ENCODE assay signal across 11 cellular contexts in the genomic region with DNA sequence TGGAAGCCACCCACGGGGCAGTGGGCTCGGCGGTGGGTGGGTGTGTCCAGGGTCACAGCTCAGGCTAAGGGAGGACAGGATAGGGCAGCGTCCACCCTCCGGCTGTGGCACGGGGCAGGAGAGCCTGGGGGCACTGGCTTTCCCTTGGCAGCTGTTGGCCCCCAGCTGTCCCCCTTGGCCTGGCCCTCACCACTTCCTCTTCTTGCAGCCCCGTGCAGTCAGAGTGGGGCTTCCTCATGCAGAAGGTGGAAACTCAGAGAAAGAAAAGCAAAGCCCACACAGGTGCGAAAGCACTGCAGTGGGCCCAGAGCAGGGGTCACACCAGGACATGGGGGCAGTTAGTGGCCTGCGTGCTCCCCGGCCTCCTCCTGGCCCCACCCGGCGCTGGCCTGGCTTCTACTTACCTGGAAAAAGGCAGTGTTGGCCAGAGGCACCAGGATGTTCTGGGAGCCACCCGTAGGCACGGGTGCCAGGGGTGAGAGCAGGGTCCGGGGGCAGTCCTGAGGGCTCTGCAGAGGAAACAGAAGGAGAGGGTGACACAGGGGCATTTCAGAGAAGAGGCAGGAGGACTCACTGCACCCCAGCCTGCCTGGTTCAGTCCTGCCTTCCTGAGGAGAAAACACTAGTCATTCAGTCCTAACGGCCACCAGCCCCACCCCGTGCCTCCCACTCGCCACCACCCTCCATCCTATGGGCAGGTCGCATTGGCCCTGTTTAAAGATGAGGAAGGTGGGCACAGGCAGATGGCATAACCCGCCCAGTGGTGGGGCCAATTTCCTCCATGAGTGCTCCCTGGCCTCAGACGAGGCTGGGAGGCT. TPM values are rescaled to one million over a fixed set of nuclear protein-coding genes. Genes with fewer than 3 reads are reported as not detected.
DNase-seq lines count a peak whose midpoint lies in the region; ATAC-seq and TF ChIP-seq lines count a peak whose summit lies in the region.
"Had no signal": no experiment of that assay in that cellular context is flagged by ENCODE, and none has a peak within 500 bp of the region (broad histone marks: within the 10 kb centered on the region; RNA-seq: fewer than 3 reads in every experiment).

No MANE protein-coding gene starts in this region.

- in situ Hi-C loops in mammary epithelial cell (cut with MboI; ENCODE audit: low sequenced_read_pairs in 2 of 2): no loop called here

- no peak overlapping the region for H3K4ac ChIP-seq in mesendoderm (ENCODE audit: low read depth, low read length)

- no peak overlapping the region for H3K27ac ChIP-seq in Karpas-422 (ENCODE audit: low read length)
- H3K27ac ChIP-seq in thymus (ENCODE audit: low read depth): peak overlapping the region; percentile 98
- H3K27ac ChIP-seq in mesendoderm (ENCODE audit: low read depth, low read length): no peak overlapping the region
- no peak overlapping the region for H3K27ac ChIP-seq in mammary epithelial cell (ENCODE audit: insufficient read depth, low read depth, low read length)

- no peak overlapping the region for H4K5ac ChIP-seq in mesendoderm (ENCODE audit: low read length)

- H3K23ac ChIP-seq in mesendoderm (ENCODE audit: low read length): no peak overlapping the region

- H3K4me3 ChIP-seq in Karpas-422 (ENCODE audit: low read length): no peak overlapping the region; the same call in 1 of the 2 replicates
- no peak overlapping the region for H3K4me3 ChIP-seq in thymus (ENCODE audit: low read length)
- no peak overlapping the region for H3K4me3 ChIP-seq in mesendoderm (ENCODE audit: low read length)
- H3K4me3 ChIP-seq in mammary epithelial cell (replicated peaks in 1 of 3; ENCODE audit: insufficient read depth in 1 of 3, low read depth in 2 of 3, low read length in 3 of 3): no peak overlapping the region

- H2AFZ ChIP-seq in Karpas-422 (ENCODE audit: low read length) (no peak overlapping the region), mammary epithelial cell (ENCODE audit: low read depth, low read length) (no peak overlapping the region)

- no peak overlapping the region for H2BK120ac ChIP-seq in mesendoderm (ENCODE audit: low read depth, low read length)

- no peaks in the 10 kb centered on the region for H3K36me3 Mint-ChIP-seq in activated CD8-positive, alpha-beta memory T cell treated with anti-CD3 and anti-CD28 coated beads, Interleukin-2, amount 10 ng/mL, durations not matched to agents 7 days and 5 days
- H3K36me3 Mint-ChIP-seq in effector memory CD8-positive, alpha-beta T cell (ENCODE audit: insufficient read depth): peaks cover 64% of the 10 kb centered on the region

- BruUV-seq in mammary epithelial cell (replicated peaks; lab: Mats Ljungman, UMichigan): no TSS peak

- TF ChIP-seq CTCF in mammary epithelial cell (conservative IDR thresholded peaks at IDR 0.05 in 1 of 2, IDR thresholded peaks at IDR 0.05 in 1 of 2; ENCODE audit: extremely low read depth in 1 of 2, insufficient read depth in 1 of 2, low read depth in 1 of 2, low read length in 2 of 2): no peak

- H4K20me1 ChIP-seq in Karpas-422 (ENCODE audit: insufficient read depth, low read depth, low read length) (peaks cover 14% of the 10 kb centered on the region), mammary epithelial cell (ENCODE audit: insufficient read depth, low read length) (no peaks in the 10 kb centered on the region)

- H3K56ac ChIP-seq in mesendoderm (ENCODE audit: low read length): no peak overlapping the region

- dilution Hi-C loops in mammary epithelial cell (cut with HindIII; ENCODE audit: low sequenced_read_pairs): no loop called here

- H3K36me3 ChIP-seq in Karpas-422 (ENCODE audit: insufficient read depth, low read length) (no peaks in the 10 kb centered on the region), thymus (ENCODE audit: control insufficient read depth, insufficient read depth) (peaks cover 63% of the 10 kb centered on the region), mesendoderm (ENCODE audit: control insufficient read depth, insufficient read depth, low read length) (peaks cover 6% of the 10 kb centered on the region), mammary epithelial cell (ENCODE audit: insufficient read depth, low read length) (no peaks in the 10 kb centered on the region)

- CTCF ChIA-PET in activated CD8-positive, alpha-beta memory T cell treated with anti-CD3 and anti-CD28 coated beads, Interleukin-2, amount 10 ng/mL, durations not matched to agents 7 days and 5 days (lab: Charles Lee): interaction anchor here (0.6 to 2.6 kb wide), 5 partner anchors 11 to 336 kb away, joined by 3 to 10 read pairs (median 4); no protein-coding TSS in a partner anchor
- CTCF ChIA-PET in mammary epithelial cell (lab: Charles Lee; ENCODE audit: low non-redundant PET): no interaction called here

- H3K9me3 ChIP-seq in Karpas-422 (ENCODE audit: low read length): no peaks in the 10 kb centered on the region
- H3K9me3 ChIP-seq in thymus (ENCODE audit: control insufficient read depth): no peaks in the 10 kb centered on the region
- H3K9me3 ChIP-seq in mammary epithelial cell (replicated peaks; ENCODE audit: insufficient read depth, low read length): no peaks in the 10 kb centered on the region

- no peak overlapping the region for H2AK5ac ChIP-seq in mesendoderm (ENCODE audit: low read length)

- 28% methylated on average over 21 of the region's 21 CpGs for WGBS in thymus
- no CpG with 5 or more reads among the region's 21 CpGs for WGBS in mesendoderm (ENCODE audit: extremely low coverage, insufficient coverage, low lambda C conversion rate)
- 85% methylated on average over 11 of the region's 21 CpGs for WGBS in mammary epithelial cell (ENCODE audit: low coverage, missing lambda C conversion rate)

- DNase-seq in activated CD8-positive, alpha-beta memory T cell treated with anti-CD3 and anti-CD28 coated beads, Interleukin-2, amount 10 ng/mL, durations not matched to agents 7 days and 5 days: peak; percentile 56
- no peak for DNase-seq in activated CD8-positive, alpha-beta memory T cell treated with anti-CD3 and anti-CD28 coated beads, Interleukin-2, amount 50 U/mL, for 4 hours
- DNase-seq in Karpas-422 (peak; percentile 77), mesendoderm (no peak), SK-N-DZ (ENCODE audit: low spot score) (no peak), mammary epithelial cell (no peak)
- DNase-seq in effector memory CD8-positive, alpha-beta T cell: no peak

- no peak overlapping the region for H2BK5ac ChIP-seq in mesendoderm (ENCODE audit: low read length)

- H3K9ac ChIP-seq in Karpas-422 (ENCODE audit: low read length): no peak overlapping the region
- no peak overlapping the region for H3K9ac ChIP-seq in mesendoderm (ENCODE audit: low read length)
- H3K9ac ChIP-seq in mammary epithelial cell (ENCODE audit: insufficient read depth, low read length): no peak overlapping the region

- H3K9me3 Mint-ChIP-seq in activated CD8-positive, alpha-beta memory T cell treated with anti-CD3 and anti-CD28 coated beads, Interleukin-2, amount 10 ng/mL, durations not matched to agents 7 days and 5 days (ENCODE audit: low read depth): no peaks in the 10 kb centered on the region
- no peaks in the 10 kb centered on the region for H3K9me3 Mint-ChIP-seq in effector memory CD8-positive, alpha-beta T cell

- intact Hi-C loops in mammary epithelial cell (cut with micrococcal nuclease): no loop called here

- H3K4me1 ChIP-seq in Karpas-422 (ENCODE audit: low read length) (peaks cover 36% of the 10 kb centered on the region), thymus (ENCODE audit: control insufficient read depth, insufficient read depth, low read length) (peaks cover 46% of the 10 kb centered on the region), mesendoderm (ENCODE audit: control insufficient read depth, low read depth, low read length) (no peaks in the 10 kb centered on the region), mammary epithelial cell (ENCODE audit: insufficient read depth, low read length) (no peaks in the 10 kb centered on the region)

- peak; percentile 16 for ATAC-seq in activated CD8-positive, alpha-beta memory T cell treated with anti-CD3 and anti-CD28 coated beads, Interleukin-2, amount 10 ng/mL, durations not matched to agents 7 days and 5 days
- ATAC-seq in effector memory CD8-positive, alpha-beta T cell (replicated peaks): peak; percentile 7

- H3K27me3 ChIP-seq in Karpas-422 (ENCODE audit: low read length): no peaks in the 10 kb centered on the region
- H3K27me3 ChIP-seq in thymus (ENCODE audit: control insufficient read depth, insufficient read depth): no peaks in the 10 kb centered on the region
- H3K27me3 ChIP-seq in mesendoderm (ENCODE audit: insufficient read depth, low read length, poor library complexity): no peaks in the 10 kb centered on the region
- no peaks in the 10 kb centered on the region for H3K27me3 ChIP-seq in mammary epithelial cell (ENCODE audit: insufficient read depth, low read length)

- H3K18ac ChIP-seq in mesendoderm (ENCODE audit: low read length): no peak overlapping the region

- no peaks in the 10 kb centered on the region for H3K9me2 ChIP-seq in Karpas-422 (replicated peaks; ENCODE audit: insufficient read depth, low read length)

- H3K27ac Mint-ChIP-seq in activated CD8-positive, alpha-beta memory T cell treated with anti-CD3 and anti-CD28 coated beads, Interleukin-2, amount 10 ng/mL, durations not matched to agents 7 days and 5 days: peak overlapping the region; percentile 69
- H3K27ac Mint-ChIP-seq in effector memory CD8-positive, alpha-beta T cell: peak overlapping the region; percentile 93 to 95

- no peak overlapping the region for H2BK15ac ChIP-seq in mesendoderm (replicated peaks; ENCODE audit: low read depth)

- no peaks in the 10 kb centered on the region for H3K79me1 ChIP-seq in mesendoderm (ENCODE audit: low read length)

- H3K4me1 Mint-ChIP-seq in activated CD8-positive, alpha-beta memory T cell treated with anti-CD3 and anti-CD28 coated beads, Interleukin-2, amount 10 ng/mL, durations not matched to agents 7 days and 5 days: peaks cover 27% of the 10 kb centered on the region
- peaks cover 46 to 65% of the 10 kb centered on the region in 2 donors for H3K4me1 Mint-ChIP-seq in effector memory CD8-positive, alpha-beta T cell (ENCODE audit: low read depth in 2 of 2)

- H3K4me2 ChIP-seq in Karpas-422 (ENCODE audit: low read depth, low read length, poor library complexity, severe bottlenecking): peak overlapping the region; percentile 30
- no peak overlapping the region for H3K4me2 ChIP-seq in mesendoderm (ENCODE audit: low read length)
- H3K4me2 ChIP-seq in mammary epithelial cell (ENCODE audit: insufficient read depth, low read depth, low read length): no peak overlapping the region

- H4K8ac ChIP-seq in mesendoderm (ENCODE audit: low read depth, low read length): no peak overlapping the region

- no peaks in the 10 kb centered on the region for H3K27me3 Mint-ChIP-seq in activated CD8-positive, alpha-beta memory T cell treated with anti-CD3 and anti-CD28 coated beads, Interleukin-2, amount 10 ng/mL, durations not matched to agents 7 days and 5 days
- no peaks in the 10 kb centered on the region for H3K27me3 Mint-ChIP-seq in effector memory CD8-positive, alpha-beta T cell

- H3K4me3 Mint-ChIP-seq in activated CD8-positive, alpha-beta memory T cell treated with anti-CD3 and anti-CD28 coated beads, Interleukin-2, amount 10 ng/mL, durations not matched to agents 7 days and 5 days: no peak overlapping the region
- peak overlapping the region; percentile 64 to 75 for H3K4me3 Mint-ChIP-seq in effector memory CD8-positive, alpha-beta T cell

- H3K79me2 ChIP-seq in Karpas-422 (ENCODE audit: low read length) (no peaks in the 10 kb centered on the region), mesendoderm (ENCODE audit: control insufficient read depth, insufficient read depth, low read length) (no peaks in the 10 kb centered on the region), mammary epithelial cell (ENCODE audit: insufficient read depth, low read length) (no peaks in the 10 kb centered on the region)

RNA-seq across cellular contexts. Expression of a gene that starts 28.3 kb away (rescaled TPM):
- total RNA-seq in activated CD8-positive, alpha-beta memory T cell treated with anti-CD3 and anti-CD28 coated beads, Interleukin-2, amount 10 ng/mL, durations not matched to agents 7 days and 5 days: 1 to 10 TPM; 1.1 to 3.0 TPM
- 0.52 TPM in 1 of 2 replicates, not detected in the other for total RNA-seq in Karpas-422 (2014; rRNA removed; shearing (Covaris generic); ENCODE audit: low replicate concordance)
- polyA plus RNA-seq in thymus (106 TPM), mammary epithelial cell (0.63 TPM)
- polyA plus RNA-seq in mesendoderm (2013, experiment 1 of 2): 94.2 TPM
- polyA plus RNA-seq in mesendoderm (2013, experiment 2 of 2): 90.0 TPM
- 31.9 and 32.6 TPM in 2 replicates for polyA plus RNA-seq in SK-N-DZ (2014; cell fraction: cytosol; rRNA removed)
- 44.3 and 89.8 TPM in 2 replicates for polyA plus RNA-seq in SK-N-DZ (2014; cell fraction: nucleus; rRNA removed)
- 1 to 10 TPM; 2.3 to 2.7 TPM for total RNA-seq in mammary epithelial cell
- polyA minus RNA-seq in mammary epithelial cell: 0.83 TPM

RNA-seq across cellular contexts. Expression of a gene that starts 35.2 kb away (rescaled TPM):
- total RNA-seq in activated CD8-positive, alpha-beta memory T cell treated with anti-CD3 and anti-CD28 coated beads, Interleukin-2, amount 10 ng/mL, durations not matched to agents 7 days and 5 days: not detected
- total RNA-seq in Karpas-422 (2014; rRNA removed; shearing (Covaris generic); ENCODE audit: low replicate concordance): not detected in 2 replicates
- polyA plus RNA-seq in thymus (0.78 TPM), mammary epithelial cell (not detected)
- 0.06 TPM for polyA plus RNA-seq in mesendoderm (2013, experiment 1 of 2)
- 0.15 TPM for polyA plus RNA-seq in mesendoderm (2013, experiment 2 of 2)
- polyA plus RNA-seq in SK-N-DZ (2014; cell fraction: cytosol; rRNA removed): not detected in 2 replicates
- polyA plus RNA-seq in SK-N-DZ (2014; cell fraction: nucleus; rRNA removed): not detected in 2 replicates
- total RNA-seq in mammary epithelial cell: not detected
- polyA minus RNA-seq in mammary epithelial cell: not detected
- total RNA-seq: endothelial cell of umbilical vein, RPMI7951 had no signal
- polyA plus RNA-seq: BJ, endothelial cell of umbilical vein had no signal

RNA-seq across cellular contexts. Expression of a gene that starts 49.7 kb away (rescaled TPM):
- total RNA-seq in activated CD8-positive, alpha-beta memory T cell treated with anti-CD3 and anti-CD28 coated beads, Interleukin-2, amount 10 ng/mL, durations not matched to agents 7 days and 5 days: not detected
- total RNA-seq in Karpas-422 (2014; rRNA removed; shearing (Covaris generic); ENCODE audit: low replicate concordance): not detected in 2 replicates
- polyA plus RNA-seq in thymus (0.07 TPM), mammary epithelial cell (not detected)
- polyA plus RNA-seq in mesendoderm (2013, experiment 1 of 2): 0.04 TPM
- polyA plus RNA-seq in mesendoderm (2013, experiment 2 of 2): 0.03 TPM
- polyA plus RNA-seq in SK-N-DZ (2014; cell fraction: cytosol; rRNA removed): not detected in 2 replicates
- not detected in 2 replicates for polyA plus RNA-seq in SK-N-DZ (2014; cell fraction: nucleus; rRNA removed)
- not detected for total RNA-seq in mammary epithelial cell
- polyA minus RNA-seq in mammary epithelial cell: not detected
- total RNA-seq: endothelial cell of umbilical vein, RPMI7951 had no signal
- polyA plus RNA-seq: BJ, endothelial cell of umbilical vein had no signal

Comparison
In these comparisons a context has a peak if more than half of its experiments do, and no peak if none do; other contexts are left out.
1. DNase-seq: peak in activated CD8-positive, alpha-beta memory T cell treated with anti-CD3 and anti-CD28 coated beads, Interleukin-2, amount 10 ng/mL, durations not matched to agents 7 days and 5 days (single experiment) and Karpas-422 (single experiment); none in activated CD8-positive, alpha-beta memory T cell treated with anti-CD3 and anti-CD28 coated beads, Interleukin-2, amount 50 U/mL, for 4 hours (single experiment), effector memory CD8-positive, alpha-beta T cell (0 of 3), mesendoderm (single experiment), SK-N-DZ (single experiment) and mammary epithelial cell (single experiment).